ENCODE assay signal across 28 cellular contexts in the genomic region with DNA sequence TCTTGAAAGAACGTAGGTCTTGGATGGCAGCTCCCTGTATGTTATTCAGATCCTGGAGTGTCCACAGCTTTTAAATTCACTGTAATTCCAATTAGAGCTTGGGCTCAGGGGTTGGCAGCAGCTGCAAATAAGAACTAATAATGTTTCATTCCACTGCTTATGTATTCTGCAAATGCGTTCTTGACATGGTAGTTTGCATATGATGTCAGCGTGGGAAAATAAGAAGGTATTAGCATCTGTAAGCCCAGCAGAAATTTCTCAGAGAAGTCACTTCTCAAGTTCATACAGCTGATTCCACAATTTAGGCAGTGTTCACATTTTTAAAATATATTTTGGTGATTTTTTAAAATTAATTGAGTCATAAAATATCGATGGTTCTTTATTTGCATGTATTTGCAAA. TPM values are rescaled to one million over a fixed set of nuclear protein-coding genes. Genes with fewer than 3 reads are reported as not detected.
"Had no signal": no experiment of that assay in that cellular context is flagged by ENCODE, and none has a peak within 500 bp of the region (broad histone marks: within the 10 kb centered on the region; RNA-seq: fewer than 3 reads in every experiment).

No MANE protein-coding gene starts in this region.

- H3K4me1 Mint-ChIP-seq: mesothelial cell of epicardium, neural crest cell had no signal

- H3K9ac ChIP-seq: parathyroid adenoma had no signal

- H3K4me1 ChIP-seq: foreskin keratinocyte, gastroesophageal sphincter, suprapubic skin, transverse colon had no signal

- H3K4me3 ChIP-seq: gastroesophageal sphincter, heart left ventricle, hepatocyte, mucosa of descending colon, skin epidermis, suprapubic skin, transverse colon, vagina had no signal

- H3K9me3 Mint-ChIP-seq: endodermal cell; mesothelial cell of epicardium; naive B cell; neural crest cell; stimulated activated naive B cell treated with anti-CD40 and anti-IgM and Interleukin-4, amounts not matched to agents 10 μg/mL and 1 μg/mL and 100 μg/mL, for 72 hours; stimulated activated naive CD8-positive, alpha-beta T cell treated with anti-CD3 and anti-CD28 coated beads, Interleukin-15, Interleukin-2, amounts not matched to agents 100 ng/mL and 50 ng/mL, for 24 hours had no signal

- H3K9me3 ChIP-seq: gastroesophageal sphincter, heart left ventricle, mucosa of descending colon, neutrophil, suprapubic skin, transverse colon, vagina had no signal

- H3K36me3 ChIP-seq: gastroesophageal sphincter, heart left ventricle, neutrophil, suprapubic skin, transverse colon, vagina had no signal

- H3K27me3 ChIP-seq: gastroesophageal sphincter, heart left ventricle, hepatocyte, neutrophil, suprapubic skin, transverse colon, vagina had no signal

- H3K27me3 Mint-ChIP-seq: stimulated activated naive CD8-positive, alpha-beta T cell treated with anti-CD3 and anti-CD28 coated beads, Interleukin-15, Interleukin-2, amounts not matched to agents 100 ng/mL and 50 ng/mL, for 24 hours had no signal

- H3K27ac Mint-ChIP-seq: endodermal cell; mesothelial cell of epicardium; naive B cell; natural killer cell treated with Interleukin-12 subunit alpha and Interleukin-12 subunit beta and Interleukin-15 and Interleukin-18, amount 100 ng/mL, for 72 hours; progenitor cell of endocrine pancreas; stimulated activated naive B cell treated with anti-CD40 and anti-IgM and Interleukin-4, amounts not matched to agents 10 μg/mL and 1 μg/mL and 100 μg/mL, for 72 hours; stimulated activated naive CD8-positive, alpha-beta T cell treated with anti-CD3 and anti-CD28 coated beads, Interleukin-15, Interleukin-2, amounts not matched to agents 100 ng/mL and 50 ng/mL, for 24 hours had no signal

- H3K4me3 Mint-ChIP-seq: endodermal cell; mesothelial cell of epicardium; naive B cell; neural crest cell; stimulated activated naive B cell treated with anti-CD40 and anti-IgM and Interleukin-4, amounts not matched to agents 10 μg/mL and 1 μg/mL and 100 μg/mL, for 72 hours; stimulated activated naive CD8-positive, alpha-beta T cell treated with anti-CD3 and anti-CD28 coated beads, Interleukin-15, Interleukin-2, amounts not matched to agents 100 ng/mL and 50 ng/mL, for 24 hours had no signal

- ATAC-seq: esophagus mucosa; foreskin keratinocyte; gastroesophageal sphincter; left lobe of liver; mucosa of descending colon; natural killer cell treated with Interleukin-12 subunit alpha and Interleukin-12 subunit beta and Interleukin-15 and Interleukin-18, amount 100 ng/mL, for 72 hours; stimulated activated naive B cell treated with anti-CD40 and anti-IgM and Interleukin-4, amounts not matched to agents 10 μg/mL and 1 μg/mL and 100 μg/mL, for 72 hours had no signal

- H3K36me3 Mint-ChIP-seq: mesothelial cell of epicardium; naive B cell; stimulated activated naive B cell treated with anti-CD40 and anti-IgM and Interleukin-4, amounts not matched to agents 10 μg/mL and 1 μg/mL and 100 μg/mL, for 72 hours had no signal

- DNase-seq: effector CD8-positive, alpha-beta T cell; endodermal cell; foreskin keratinocyte; kidney; mesenchymal stem cell; mucosa of descending colon; naive B cell; right cardiac atrium; stimulated activated CD4-positive, alpha-beta T cell treated with anti-CD3 and anti-CD28 coated beads, Interleukin-15, amount 100 ng/mL, for 24 hours; stimulated activated CD4-positive, alpha-beta T cell treated with anti-CD3 and anti-CD28 coated beads, Interleukin-2, amount 100 ng/mL, for 48 hours; stimulated activated naive B cell treated with anti-CD40 and anti-IgM and Interleukin-4, amounts not matched to agents 10 μg/mL and 1 μg/mL and 100 μg/mL, for 72 hours; transverse colon had no signal

RNA-seq across cellular contexts. Expression of a gene that starts 58.5 kb away (rescaled TPM):
- total RNA-seq: foreskin keratinocyte, lung microvascular endothelial cell, progenitor cell of endocrine pancreas had no signal
